Comparison of ENCODE assay signal across 33 cellular contexts in genomic region chr3:46071222-46071621, GRCh38. TPM values are rescaled to one million over a fixed set of nuclear protein-coding genes. Genes with fewer than 3 reads are reported as not detected.
A peak's percentile ranks its signal among the peaks of the same experiment; 100 is the strongest.
DNase-seq lines count a peak whose midpoint lies in the region; ATAC-seq and TF ChIP-seq lines count a peak whose summit lies in the region.
"Had no signal": no experiment of that assay in that cellular context is flagged by ENCODE, and none has a peak within 500 bp of the region (broad histone marks: within the 10 kb centered on the region; RNA-seq: fewer than 3 reads in every experiment).

No MANE protein-coding gene starts in this region.

- H3K4me1 Mint-ChIP-seq in activated CD8-positive, alpha-beta memory T cell treated with anti-CD3 and anti-CD28 coated beads, Interleukin-2, amount 10 ng/mL, durations not matched to agents 7 days and 5 days, result peaks cover 73% of the 10 kb centered on the region
- peaks cover 64 to 93% (median 71%) of the 10 kb centered on the region in 3 donors for H3K4me1 Mint-ChIP-seq in CD8-positive, alpha-beta memory T cell
- peaks cover 59% of the 10 kb centered on the region for H3K4me1 Mint-ChIP-seq in activated T-helper 2 cell treated with anti-CD3 and anti-CD28 coated beads, Interferon-gamma antibody, Interleukin-2, Interleukin-4, amounts not matched to agents 10 μg/mL and 5 μg/mL and 100 μg/mL, durations not matched to agents 14 hours and 24 hours and 36 hours (ENCODE audit: low read depth)
- H3K4me1 Mint-ChIP-seq in naive thymus-derived CD8-positive, alpha-beta T cell, result peaks cover 31 to 55% (median 54%) of the 10 kb centered on the region in 4 donors

- H3K4me3 Mint-ChIP-seq in activated CD8-positive, alpha-beta memory T cell treated with anti-CD3 and anti-CD28 coated beads, Interleukin-2, amount 10 ng/mL, durations not matched to agents 7 days and 5 days, result no peak overlapping the region
- H3K4me3 Mint-ChIP-seq in CD8-positive, alpha-beta memory T cell, result peak overlapping the region in 5 of 7 donors; percentile 21 to 37 (median 23)
- H3K4me3 Mint-ChIP-seq in activated T-helper 2 cell treated with anti-CD3 and anti-CD28 coated beads, Interferon-gamma antibody, Interleukin-2, Interleukin-4, amounts not matched to agents 10 μg/mL and 5 μg/mL and 100 μg/mL, durations not matched to agents 14 hours and 24 hours and 36 hours (ENCODE audit: low read depth), result peak overlapping the region; percentile 3
- H3K4me3 Mint-ChIP-seq in naive thymus-derived CD8-positive, alpha-beta T cell, result peak overlapping the region in 8 of 10 donors; percentile 23 to 60 (median 34)
- H3K4me3 Mint-ChIP-seq: mesothelial cell of epicardium, nephron had no signal

- peaks cover 11% of the 10 kb centered on the region for H3K9me3 ChIP-seq in CD8-positive, alpha-beta memory T cell (ENCODE audit: low read length)
- peaks cover 6% of the 10 kb centered on the region for H3K9me3 ChIP-seq in effector memory CD4-positive, alpha-beta T cell (ENCODE audit: control insufficient read depth, low read length)
- H3K9me3 ChIP-seq: A549, breast epithelium, HAP-1, ovary had no signal

- intact Hi-C loops in activated T-helper 2 cell treated with anti-CD3 and anti-CD28 coated beads, Interferon-gamma antibody, Interleukin-2, Interleukin-4, amounts not matched to agents 10 μg/mL and 5 μg/mL and 100 μg/mL, durations not matched to agents 14 hours and 24 hours and 36 hours (cut with micrococcal nuclease), result loop anchor here (1.0 to 2.0 kb wide), 4 partner anchors 24 to 206 kb away; partner anchors contain the start of gene CXCR6

- no peak overlapping the region for H3K27ac ChIP-seq in CD8-positive, alpha-beta memory T cell (ENCODE audit: low read depth, low read length)
- H3K27ac ChIP-seq in effector memory CD4-positive, alpha-beta T cell (ENCODE audit: insufficient read depth, low read length, poor library complexity, severe bottlenecking), result no peak overlapping the region
- H3K27ac ChIP-seq: A549, breast epithelium, ovary had no signal

- CTCF ChIA-PET in activated CD8-positive, alpha-beta memory T cell treated with anti-CD3 and anti-CD28 coated beads, Interleukin-2, amount 10 ng/mL, durations not matched to agents 7 days and 5 days (lab: Charles Lee), result no interaction called here
- CTCF ChIA-PET in CD8-positive, alpha-beta memory T cell (lab: Charles Lee), result no interaction called here

- H3K36me3 ChIP-seq in CD8-positive, alpha-beta memory T cell (ENCODE audit: insufficient read depth, low read length), result no peaks in the 10 kb centered on the region
- no peaks in the 10 kb centered on the region for H3K36me3 ChIP-seq in effector memory CD4-positive, alpha-beta T cell (ENCODE audit: control insufficient read depth, insufficient read depth, low read length)
- H3K36me3 ChIP-seq: breast epithelium, HAP-1, ovary had no signal

- H3K4me3 ChIP-seq in CD8-positive, alpha-beta memory T cell (ENCODE audit: low read length), result no peak overlapping the region
- H3K4me3 ChIP-seq in effector memory CD4-positive, alpha-beta T cell (ENCODE audit: insufficient read depth, low read depth, low read length, poor library complexity, severe bottlenecking), result no peak overlapping the region
- H3K4me3 ChIP-seq: A549, breast epithelium, HAP-1, ovary, skin epidermis had no signal

- POLR2A ChIA-PET in CD8-positive, alpha-beta memory T cell (lab: Charles Lee), result no interaction called here
- POLR2A ChIA-PET in naive thymus-derived CD8-positive, alpha-beta T cell (lab: Charles Lee), result no interaction called here

- H3K4me1 ChIP-seq in CD8-positive, alpha-beta memory T cell (ENCODE audit: insufficient read depth, low read length), result peaks cover 56% of the 10 kb centered on the region
- peaks cover 28% of the 10 kb centered on the region for H3K4me1 ChIP-seq in effector memory CD4-positive, alpha-beta T cell (ENCODE audit: control insufficient read depth, insufficient read depth, low read length, poor library complexity, severe bottlenecking)
- H3K4me1 ChIP-seq: A549, HAP-1 had no signal

- ATAC-seq in activated CD8-positive, alpha-beta memory T cell treated with anti-CD3 and anti-CD28 coated beads, Interleukin-2, amount 10 ng/mL, durations not matched to agents 7 days and 5 days, result no peak
- no peak for ATAC-seq in naive thymus-derived CD8-positive, alpha-beta T cell
- ATAC-seq: A549, Panc1 had no signal

- H3K27me3 ChIP-seq in CD8-positive, alpha-beta memory T cell (ENCODE audit: insufficient read depth, low read length, poor library complexity, severe bottlenecking), result no peaks in the 10 kb centered on the region
- no peaks in the 10 kb centered on the region for H3K27me3 ChIP-seq in effector memory CD4-positive, alpha-beta T cell (replicated peaks; ENCODE audit: control insufficient read depth, insufficient read depth, low read length, poor library complexity, severe bottlenecking)
- H3K27me3 ChIP-seq: breast epithelium, ovary had no signal

- peaks cover 40% of the 10 kb centered on the region for H3K36me3 Mint-ChIP-seq in activated CD8-positive, alpha-beta memory T cell treated with anti-CD3 and anti-CD28 coated beads, Interleukin-2, amount 10 ng/mL, durations not matched to agents 7 days and 5 days
- peaks cover 2 to 41% (median 6%) of the 10 kb centered on the region in 3 donors for H3K36me3 Mint-ChIP-seq in CD8-positive, alpha-beta memory T cell
- peaks cover 16% of the 10 kb centered on the region for H3K36me3 Mint-ChIP-seq in activated T-helper 2 cell treated with anti-CD3 and anti-CD28 coated beads, Interferon-gamma antibody, Interleukin-2, Interleukin-4, amounts not matched to agents 10 μg/mL and 5 μg/mL and 100 μg/mL, durations not matched to agents 14 hours and 24 hours and 36 hours (ENCODE audit: low read depth)
- H3K36me3 Mint-ChIP-seq in naive thymus-derived CD8-positive, alpha-beta T cell, result peaks cover 0 to 12% (median 10%) of the 10 kb centered on the region in 3 donors
- H3K36me3 Mint-ChIP-seq: mesothelial cell of epicardium had no signal

- no peak for TF ChIP-seq CTCF in GM20000 (IDR thresholded peaks at IDR 0.05; ENCODE audit: extremely low read depth, missing control alignments)

- no peak for DNase-seq in activated CD8-positive, alpha-beta memory T cell treated with anti-CD3 and anti-CD28 coated beads, Interleukin-2, amount 10 ng/mL, durations not matched to agents 7 days and 5 days
- DNase-seq in activated CD8-positive, alpha-beta memory T cell treated with anti-CD3 and anti-CD28 coated beads, Interleukin-2, amount 50 U/mL, for 4 hours, result no peak
- no peak for DNase-seq in CD8-positive, alpha-beta memory T cell
- no peak for DNase-seq in activated T-helper 2 cell treated with anti-CD3 and anti-CD28 coated beads, Interferon-gamma antibody, Interleukin-2, Interleukin-4, amounts not matched to agents 10 μg/mL and 5 μg/mL and 100 μg/mL, durations not matched to agents 14 hours and 24 hours and 36 hours (ENCODE audit: low spot score)
- no peak for DNase-seq in naive thymus-derived CD8-positive, alpha-beta T cell
- DNase-seq in GM20000 (ENCODE audit: low spot score) (no peak), T1000 (lab: John Stamatoyannopoulos, UW) (no peak)
- no peak for DNase-seq in effector memory CD4-positive, alpha-beta T cell
- DNase-seq: activated CD4-positive, CD25-positive, alpha-beta regulatory T cell treated with anti-CD3 and anti-CD28 coated beads, Interleukin-2, amount 50 U/mL, for 72 hours; activated gamma-delta T cell; amygdala; DMS79 treated with DMSO at 0.1 percent for 48 hours; effector CD4-positive, alpha-beta T cell; erythroblast; kidney; NCI-H1105 treated with DMSO at 0.1 percent for 48 hours; NCI-H2029 treated with DMSO at 0.1 percent for 48 hours; NCI-H69; ovary; SHP77 treated with DMSO at 0.1 percent for 48 hours; stimulated activated CD4-positive, alpha-beta T cell treated with anti-CD3 and anti-CD28 coated beads, Interleukin-1b, Interleukin-23, amount 100 ng/mL, for 48 hours; trophoblast cell had no signal

- peaks cover 7% of the 10 kb centered on the region for H3K27me3 Mint-ChIP-seq in activated CD8-positive, alpha-beta memory T cell treated with anti-CD3 and anti-CD28 coated beads, Interleukin-2, amount 10 ng/mL, durations not matched to agents 7 days and 5 days
- H3K27me3 Mint-ChIP-seq in CD8-positive, alpha-beta memory T cell, result no peaks in the 10 kb centered on the region
- peaks cover 25% of the 10 kb centered on the region for H3K27me3 Mint-ChIP-seq in activated T-helper 2 cell treated with anti-CD3 and anti-CD28 coated beads, Interferon-gamma antibody, Interleukin-2, Interleukin-4, amounts not matched to agents 10 μg/mL and 5 μg/mL and 100 μg/mL, durations not matched to agents 14 hours and 24 hours and 36 hours (ENCODE audit: low read depth)
- H3K27me3 Mint-ChIP-seq in naive thymus-derived CD8-positive, alpha-beta T cell, result peaks cover 0 to 1% (median 0%) of the 10 kb centered on the region in 5 donors

- H3K9me3 Mint-ChIP-seq in activated CD8-positive, alpha-beta memory T cell treated with anti-CD3 and anti-CD28 coated beads, Interleukin-2, amount 10 ng/mL, durations not matched to agents 7 days and 5 days (ENCODE audit: low read depth), result peaks cover 14% of the 10 kb centered on the region
- H3K9me3 Mint-ChIP-seq in CD8-positive, alpha-beta memory T cell, result peaks cover 23 to 41% (median 32%) of the 10 kb centered on the region in 5 donors
- peaks cover 23% of the 10 kb centered on the region for H3K9me3 Mint-ChIP-seq in activated T-helper 2 cell treated with anti-CD3 and anti-CD28 coated beads, Interferon-gamma antibody, Interleukin-2, Interleukin-4, amounts not matched to agents 10 μg/mL and 5 μg/mL and 100 μg/mL, durations not matched to agents 14 hours and 24 hours and 36 hours
- peaks cover 7 to 30% (median 18%) of the 10 kb centered on the region in 9 donors for H3K9me3 Mint-ChIP-seq in naive thymus-derived CD8-positive, alpha-beta T cell

- H3K27ac Mint-ChIP-seq in activated CD8-positive, alpha-beta memory T cell treated with anti-CD3 and anti-CD28 coated beads, Interleukin-2, amount 10 ng/mL, durations not matched to agents 7 days and 5 days, result peak overlapping the region; percentile 73
- peak overlapping the region in 7 of 8 donors; percentile 3 to 97 (median 71) for H3K27ac Mint-ChIP-seq in CD8-positive, alpha-beta memory T cell
- H3K27ac Mint-ChIP-seq in activated T-helper 2 cell treated with anti-CD3 and anti-CD28 coated beads, Interferon-gamma antibody, Interleukin-2, Interleukin-4, amounts not matched to agents 10 μg/mL and 5 μg/mL and 100 μg/mL, durations not matched to agents 14 hours and 24 hours and 36 hours, result peak overlapping the region; percentile 73
- peak overlapping the region in 6 of 10 donors; percentile 11 to 85 (median 62) for H3K27ac Mint-ChIP-seq in naive thymus-derived CD8-positive, alpha-beta T cell
- H3K27ac Mint-ChIP-seq: mesothelial cell of epicardium, nephron had no signal

RNA-seq across cellular contexts. Expression of gene XCR1, which starts 43.9 kb away (rescaled TPM):
- not detected for total RNA-seq in activated CD8-positive, alpha-beta memory T cell treated with anti-CD3 and anti-CD28 coated beads, Interleukin-2, amount 10 ng/mL, durations not matched to agents 7 days and 5 days
- not detected for total RNA-seq in CD8-positive, alpha-beta memory T cell
- polyA plus RNA-seq in CD8-positive, alpha-beta memory T cell, result not detected
- total RNA-seq in activated T-helper 2 cell treated with anti-CD3 and anti-CD28 coated beads, Interferon-gamma antibody, Interleukin-2, Interleukin-4, amounts not matched to agents 10 μg/mL and 5 μg/mL and 100 μg/mL, durations not matched to agents 14 hours and 24 hours and 36 hours, result 0.05 and 0.07 TPM in 2 replicates
- total RNA-seq in naive thymus-derived CD8-positive, alpha-beta T cell, result not detected
- polyA plus RNA-seq in naive thymus-derived CD8-positive, alpha-beta T cell, result not detected
- total RNA-seq: HT1080, MCF 10A, mesothelial cell of epicardium, renal cortical epithelial cell, subcutaneous adipose tissue had no signal
- polyA plus RNA-seq: A549 had no signal
